Comparison of ENCODE assay signal across 26 cellular contexts in genomic region chr6:77231438-77232305, GRCh38.
DNase-seq lines count a peak whose midpoint lies in the region; ATAC-seq, FAIRE-seq and TF ChIP-seq lines count a peak whose summit lies in the region.
"Had no signal": no experiment of that assay in that cellular context is flagged by ENCODE, and none has a peak within 500 bp of the region (broad histone marks: within the 10 kb centered on the region; RNA-seq: fewer than 3 reads in every experiment).

No MANE protein-coding gene starts in this region.

- no peak for TF ChIP-seq POLR2A in H1 (IDR thresholded peaks at IDR 0.05; ENCODE audit: control extremely low read depth in 1 of 2, low read depth in 2 of 2, low read length in 2 of 2)

- ATAC-seq in lung (ENCODE audit: insufficient read depth, low FRiP score) (peak; percentile 72), HG03520 (IDR thresholded peaks at IDR 0.05; ENCODE audit: unreplicated experiment) (no peak)
- ATAC-seq: body of pancreas; gastrocnemius medialis; GM12878; HCT116; stimulated activated memory B cell treated with anti-CD40 and anti-IgM and Interleukin-4, amounts not matched to agents 10 μg/mL and 1 μg/mL and 100 μg/mL, for 72 hours; WTC11 had no signal

- peak; percentile 32 for FAIRE-seq in H1 (lab: Jason Lieb, UNC)
- FAIRE-seq: A204.1, GM12878 had no signal

- no peaks in the 10 kb centered on the region for H3K23me2 ChIP-seq in H1 (ENCODE audit: low read depth, low read length)

- no peak overlapping the region for H3K14ac ChIP-seq in H1 (ENCODE audit: insufficient read length)

- no peak overlapping the region for H2BK5ac ChIP-seq in H1 (ENCODE audit: low read depth, low read length)

- no peak overlapping the region for H3K23ac ChIP-seq in H1 (ENCODE audit: insufficient read length)

- POLR2A ChIA-PET in H1 (lab: Charles Lee; ENCODE audit: partially characterized antibody), result no interaction called here

- no peak overlapping the region for H4K5ac ChIP-seq in H1 (ENCODE audit: insufficient read length, low read depth, low read length)

- no peak overlapping the region for H3K4ac ChIP-seq in H1 (replicated peaks; ENCODE audit: insufficient read length, low read depth, low read length)

- no peak overlapping the region for H3K56ac ChIP-seq in H1 (replicated peaks; ENCODE audit: insufficient read length, low read depth, low read length)

- CTCF ChIA-PET in H1 (lab: Charles Lee; ENCODE audit: partially characterized antibody), result interaction anchor here (1.0 kb wide), 1 partner anchor 14 kb away, joined by 5 read pairs; no protein-coding TSS in a partner anchor

- no peak overlapping the region for H2BK12ac ChIP-seq in H1 (ENCODE audit: low read depth, low read length)

- H2BK120ac ChIP-seq in H1 (replicated peaks; ENCODE audit: low read depth, low read length), result no peak overlapping the region

- H3K4me3 ChIP-seq in AG10803 (ENCODE audit: low read length) (no peak overlapping the region), MG63 (no peak overlapping the region), H1 (ENCODE audit: extremely low read depth in 1 of 4, insufficient read depth in 2 of 4, low read depth in 3 of 4, low read length in 4 of 4) (no peak overlapping the region), lung (no peak overlapping the region), ascending aorta (no peak overlapping the region)
- H3K4me3 ChIP-seq: body of pancreas, gastrocnemius medialis, GM12878, spleen had no signal

- H3K27ac ChIP-seq in H1 (ENCODE audit: low read depth, low read length) (no peak overlapping the region), lung (ENCODE audit: low read depth in 1 of 2, low read length in 1 of 2) (no peak overlapping the region), ascending aorta (no peak overlapping the region)
- H3K27ac ChIP-seq: body of pancreas, gastrocnemius medialis, spleen had no signal

- no peak overlapping the region for H2BK15ac ChIP-seq in H1 (ENCODE audit: low read length)

- H3K79me2 ChIP-seq in H1 (ENCODE audit: control insufficient read depth in 1 of 2, insufficient read depth in 2 of 2, low read length in 2 of 2), result no peaks in the 10 kb centered on the region

- H2BK20ac ChIP-seq in H1 (ENCODE audit: low read length), result no peak overlapping the region

- intact Hi-C loops in ascending aorta (cut with DNase I), result no loop called here

- TF ChIP-seq EP300 in H1 (IDR thresholded peaks at IDR 0.05; ENCODE audit: borderline replicate concordance in 1 of 2, low read depth in 2 of 2, low read length in 2 of 2), result no peak

- H3K27me3 ChIP-seq in MG63 (no peaks in the 10 kb centered on the region), H1 (replicated peaks in 1 of 4; ENCODE audit: control insufficient read depth in 3 of 4, extremely low read depth in 1 of 4, insufficient read depth in 3 of 4, low read length in 3 of 4) (no peaks in the 10 kb centered on the region), lung (ENCODE audit: control insufficient read depth, insufficient read depth) (no peaks in the 10 kb centered on the region), ascending aorta (no peaks in the 10 kb centered on the region)
- H3K27me3 ChIP-seq: body of pancreas, gastrocnemius medialis, spleen had no signal

- H4K8ac ChIP-seq in H1 (ENCODE audit: extremely low read depth, insufficient read depth, low read length), result no peak overlapping the region

- TF ChIP-seq CTCF in AG10803 (conservative IDR thresholded peaks at IDR 0.05; ENCODE audit: low read length), result no peak
- TF ChIP-seq CTCF in H1 (IDR thresholded peaks at IDR 0.05; ENCODE audit: control extremely low read depth in 1 of 3, insufficient read depth in 1 of 3, low read depth in 1 of 3, low read length in 3 of 3), result no peak
- TF ChIP-seq CTCF in lung (IDR thresholded peaks at IDR 0.05; ENCODE audit: control extremely low read depth, extremely low read depth), result no peak
- no peak for TF ChIP-seq CTCF in ascending aorta (IDR thresholded peaks at IDR 0.05)

- H3K9me3 ChIP-seq in MG63 (no peaks in the 10 kb centered on the region), H1 (ENCODE audit: insufficient read depth in 2 of 2, low read depth in 1 of 2, low read length in 1 of 2) (no peaks in the 10 kb centered on the region), lung (ENCODE audit: control insufficient read depth in 2 of 2, insufficient read depth in 1 of 2, low read length in 1 of 2) (no peaks in the 10 kb centered on the region), ascending aorta (no peaks in the 10 kb centered on the region)
- H3K9me3 ChIP-seq: body of pancreas, gastrocnemius medialis had no signal

- peaks cover 0 to 4% (median 0%) of the 10 kb centered on the region in 4 experiments; a peak in 1 of 7 replicates for H3K4me1 ChIP-seq in H1 (replicated peaks in 1 of 4; ENCODE audit: control insufficient read depth in 3 of 4, insufficient read depth in 4 of 4, low read length in 3 of 4)
- H3K4me1 ChIP-seq in lung (ENCODE audit: control insufficient read depth in 2 of 2, insufficient read depth in 2 of 2, low read length in 2 of 2), result no peaks in the 10 kb centered on the region
- H3K4me1 ChIP-seq in ascending aorta, result no peaks in the 10 kb centered on the region
- H3K4me1 ChIP-seq: body of pancreas, gastrocnemius medialis, spleen had no signal

- H3K9ac ChIP-seq in H1 (replicated peaks in 1 of 4; ENCODE audit: extremely low read depth in 1 of 4, low read depth in 3 of 4, low read length in 3 of 4), result no peak overlapping the region

- H3K79me1 ChIP-seq in H1 (ENCODE audit: low read depth, low read length), result no peaks in the 10 kb centered on the region

- 77% methylated on average over 1 of the region's 1 CpG; no CpG with 5 or more reads in 1 of the 2 experiments for WGBS in H1 (ENCODE audit: extremely low coverage in 1 of 2, insufficient coverage in 1 of 2, insufficient read length in 1 of 2, insufficient replicate concordance in 2 of 2, low coverage in 1 of 2, low lambda C conversion rate in 2 of 2, missing lambda C conversion rate in 1 of 2), 2 experiments
- 41 to 47% methylated on average over 1 of the region's 1 CpG for WGBS in lung, 2 donors

- no peak overlapping the region for H4K91ac ChIP-seq in H1 (replicated peaks; ENCODE audit: insufficient read length, low read length)

- no peaks in the 10 kb centered on the region for H4K20me1 ChIP-seq in H1 (replicated peaks in 1 of 2; ENCODE audit: control insufficient read depth in 1 of 2, insufficient read depth in 2 of 2, low read length in 2 of 2)

- no peak overlapping the region for H3K18ac ChIP-seq in H1 (ENCODE audit: extremely low read depth, low read length)

- no peak overlapping the region for H2AFZ ChIP-seq in H1 (ENCODE audit: low read length)

- no peak overlapping the region for H2AK5ac ChIP-seq in H1 (ENCODE audit: low read depth, low read length)

- TF ChIP-seq RAD21 in H1 (IDR thresholded peaks at IDR 0.05 in 1 of 2, conservative IDR thresholded peaks at IDR 0.05 in 1 of 2; ENCODE audit: low read depth in 2 of 2, low read length in 2 of 2), result no peak

- peak; percentile 8 for DNase-seq in AG10803 (ENCODE audit: low read depth)
- peak; percentile 4 for DNase-seq in MG63
- no peak for DNase-seq in H1 (ENCODE audit: low read depth in 1 of 2, low spot score in 2 of 2)
- DNase-seq in lung (ENCODE audit: low spot score), result peak; percentile 30
- DNase-seq in ascending aorta (ENCODE audit: low spot score in 2 of 2), result no peak
- DNase-seq in NCI-H524 treated with DMSO at 0.1 percent for 48 hours (lab: John Stamatoyannopoulos, UW), result no peak
- no peak for DNase-seq in hypothalamus (lab: John Stamatoyannopoulos, UW)
- DNase-seq: activated CD8-positive, alpha-beta memory T cell treated with anti-CD3 and anti-CD28 coated beads, Interleukin-2, amount 50 U/mL, for 4 hours; activated naive CD8-positive, alpha-beta T cell treated with anti-CD3 and anti-CD28 coated beads for 36 hours; body of pancreas; CD8-positive, alpha-beta memory T cell; effector memory CD4-positive, alpha-beta T cell; gastrocnemius medialis; naive B cell; NCI-H1105 treated with DMSO at 0.1 percent for 48 hours; NCI-H2081; NCI-H446; OCI-M1; spleen; stimulated activated CD4-positive, alpha-beta T cell treated with anti-CD3 and anti-CD28 coated beads, Interleukin-2, amount 100 ng/mL, for 48 hours had no signal

- H3K36me3 ChIP-seq in MG63 (no peaks in the 10 kb centered on the region), H1 (ENCODE audit: control insufficient read depth in 2 of 4, insufficient read depth in 4 of 4, low read length in 3 of 4) (no peaks in the 10 kb centered on the region), lung (ENCODE audit: control insufficient read depth in 2 of 2, insufficient read depth in 2 of 2, low read length in 2 of 2) (no peaks in the 10 kb centered on the region), ascending aorta (no peaks in the 10 kb centered on the region)
- H3K36me3 ChIP-seq: gastrocnemius medialis, spleen had no signal

- no peak overlapping the region for H3K4me2 ChIP-seq in H1 (ENCODE audit: insufficient read depth in 1 of 2, low read depth in 2 of 2, low read length in 2 of 2)

Comparison
In these comparisons a context has a peak if more than half of its experiments do, and no peak if none do; other contexts are left out.
1. DNase-seq: peak in AG10803 (single experiment), MG63 (single experiment) and lung (single experiment); none in H1 (0 of 2), ascending aorta (0 of 2), NCI-H524 treated with DMSO at 0.1 percent for 48 hours (single experiment) and hypothalamus (0 of 51).